Comparison of ENCODE assay signal across 5 cellular contexts in the genomic region with DNA sequence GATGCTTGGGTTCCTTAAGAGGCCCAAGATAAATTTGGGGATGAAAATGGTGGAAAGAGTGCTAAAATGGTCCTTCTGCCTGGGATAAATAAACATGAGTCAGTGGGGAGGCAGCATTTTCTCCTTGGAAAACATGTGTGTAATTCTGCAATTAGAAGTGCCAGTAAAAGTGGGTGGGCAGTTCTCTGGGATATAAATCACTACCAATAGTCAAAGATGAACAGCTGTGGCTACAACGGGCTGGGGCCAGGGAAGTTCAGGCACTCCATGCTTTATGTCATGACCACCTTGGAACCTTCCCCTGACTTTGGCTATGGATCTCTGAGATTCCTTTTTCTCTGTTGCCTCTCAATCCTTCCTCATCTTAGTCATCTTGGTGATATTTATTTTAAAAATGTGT. TPM values are rescaled to one million over a fixed set of nuclear protein-coding genes. Genes with fewer than 3 reads are reported as not detected.
"Had no signal": no experiment of that assay in that cellular context is flagged by ENCODE, and none has a peak within 500 bp of the region (broad histone marks: within the 10 kb centered on the region; RNA-seq: fewer than 3 reads in every experiment).

No MANE protein-coding gene starts in this region.

- H3K4me3 ChIP-seq: K562 had no signal

- DNase-seq: GOT3, HCEC 1CT, IMR-90 had no signal

RNA-seq across cellular contexts. Expression of a gene that starts 56.5 kb away (rescaled TPM):
- total RNA-seq: HT-29 had no signal
